1 cellular context compared by ENCODE assay signal in genomic region chr11:66061268-66061667, GRCh38.
TF ChIP-seq lines count a peak whose summit lies in the region.

No MANE protein-coding gene starts in this region.

TF ChIP-seq in GM12878, 131 proteins besides CTCF, POLR2A, EP300 and RAD21:
- no peak for TF ChIP-seq KDM1A (IDR thresholded peaks at IDR 0.05; ENCODE audit: borderline replicate concordance)
- TF ChIP-seq ZZZ3 (IDR thresholded peaks at IDR 0.05; ENCODE audit: control insufficient read depth, insufficient read length, low read depth): no peak
- no peak for TF ChIP-seq POU2F2 (IDR thresholded peaks at IDR 0.05; ENCODE audit: borderline replicate concordance, low read depth, low read length)
- no peak for TF ChIP-seq CHD4 (IDR thresholded peaks at IDR 0.05)
- TF ChIP-seq NRF1 (conservative IDR thresholded peaks at IDR 0.05; ENCODE audit: low read depth, low read length): no peak
- no peak for TF ChIP-seq RFX5 (IDR thresholded peaks at IDR 0.05; ENCODE audit: low read depth, low read length)
- TF ChIP-seq ZNF217 (IDR thresholded peaks at IDR 0.05): no peak
- no peak for TF ChIP-seq HSF1 (IDR thresholded peaks at IDR 0.05; ENCODE audit: low read depth, low read length)
- TF ChIP-seq TBL1XR1 (IDR thresholded peaks at IDR 0.05; ENCODE audit: low read depth, low read length): no peak
- TF ChIP-seq NFYA (IDR thresholded peaks at IDR 0.05; ENCODE audit: borderline replicate concordance, low read depth, low read length): no peak
- TF ChIP-seq NFXL1 (IDR thresholded peaks at IDR 0.05; ENCODE audit: borderline replicate concordance): no peak
- TF ChIP-seq ZNF384 (IDR thresholded peaks at IDR 0.05; ENCODE audit: borderline replicate concordance, low read depth, low read length): no peak
